28 cellular contexts compared by ENCODE assay signal in the genomic region with DNA sequence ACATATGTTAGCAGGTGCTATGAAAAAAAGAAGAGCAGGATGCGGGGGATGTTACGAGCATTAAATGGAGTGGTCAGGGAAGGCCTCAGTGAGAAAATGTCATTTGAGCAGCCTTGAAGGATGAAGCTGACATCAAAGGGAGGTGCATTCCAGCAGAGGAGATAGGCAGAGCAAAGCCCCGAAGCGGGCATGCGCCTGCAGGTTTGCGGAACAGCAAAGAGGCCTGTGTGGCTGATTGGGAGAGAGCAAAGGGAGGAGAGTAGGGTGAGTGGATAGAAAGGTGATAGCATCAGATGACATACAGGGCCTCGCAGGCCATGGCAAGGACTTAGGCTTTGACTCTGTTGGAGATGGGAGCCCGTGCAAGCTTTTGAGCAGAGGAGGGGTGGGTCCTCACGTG.
"Had no signal": no experiment of that assay in that cellular context is flagged by ENCODE, and none has a peak within 500 bp of the region (broad histone marks: within the 10 kb centered on the region; RNA-seq: fewer than 3 reads in every experiment).

No MANE protein-coding gene starts in this region.

- H3K4me1 Mint-ChIP-seq: activated naive CD8-positive, alpha-beta T cell treated with anti-CD3 and anti-CD28 coated beads, Interleukin-2, amount 10 ng/mL, durations not matched to agents 7 days and 5 days had no signal

- H3K4me3 ChIP-seq: ascending aorta, gastroesophageal sphincter, hepatocyte, left ventricle myocardium inferior, lung, pancreas, prostate gland, smooth muscle cell, uterus had no signal

- H3K27ac Mint-ChIP-seq: activated CD4-positive, alpha-beta memory T cell treated with anti-CD3 and anti-CD28 coated beads for 36 hours; activated CD4-positive, alpha-beta T cell treated with anti-CD3 and anti-CD28 coated beads, Interleukin-2, amount 10 ng/mL, durations not matched to agents 24 days and 14 days; activated naive CD4-positive, alpha-beta T cell treated with anti-CD3 and anti-CD28 coated beads, Interleukin-2, amount 10 ng/mL, durations not matched to agents 7 days and 5 days; activated naive CD8-positive, alpha-beta T cell treated with anti-CD3 and anti-CD28 coated beads, Interleukin-2, amount 10 ng/mL, durations not matched to agents 7 days and 5 days; activated T-cell treated with anti-CD3 and anti-CD28 coated beads, Interleukin-2, amount 50 U/mL, for 24 hours; immature natural killer cell; stimulated activated memory B cell treated with anti-CD40 and anti-IgM and Interleukin-4, amounts not matched to agents 10 μg/mL and 1 μg/mL and 100 μg/mL, for 72 hours; stimulated activated naive CD8-positive, alpha-beta T cell treated with anti-CD3 and anti-CD28 coated beads, Interleukin-15, amount 100 ng/mL, for 72 hours; type B pancreatic cell had no signal

- H3K27me3 ChIP-seq: ascending aorta, brain microvascular endothelial cell, gastroesophageal sphincter, hepatocyte, uterus had no signal

- H3K9me3 ChIP-seq: ascending aorta, gastroesophageal sphincter, left ventricle myocardium inferior, pancreas, prostate gland, uterus had no signal

- H2AFZ ChIP-seq: hepatocyte had no signal

- H3K4me3 Mint-ChIP-seq: activated CD4-positive, alpha-beta memory T cell treated with anti-CD3 and anti-CD28 coated beads for 36 hours; activated CD4-positive, alpha-beta T cell treated with anti-CD3 and anti-CD28 coated beads, Interleukin-2, amount 10 ng/mL, durations not matched to agents 24 days and 14 days; activated naive CD4-positive, alpha-beta T cell treated with anti-CD3 and anti-CD28 coated beads, Interleukin-2, amount 10 ng/mL, durations not matched to agents 7 days and 5 days; activated naive CD8-positive, alpha-beta T cell treated with anti-CD3 and anti-CD28 coated beads, Interleukin-2, amount 10 ng/mL, durations not matched to agents 7 days and 5 days; activated T-cell treated with anti-CD3 and anti-CD28 coated beads, Interleukin-2, amount 50 U/mL, for 24 hours; stimulated activated memory B cell treated with anti-CD40 and anti-IgM and Interleukin-4, amounts not matched to agents 10 μg/mL and 1 μg/mL and 100 μg/mL, for 72 hours; type B pancreatic cell had no signal

- H3K27ac ChIP-seq: ascending aorta, brain microvascular endothelial cell, gastroesophageal sphincter, hepatocyte, left ventricle myocardium inferior, pancreas, prostate gland, uterus, VCaP had no signal

- H3K9me3 Mint-ChIP-seq: activated CD4-positive, alpha-beta memory T cell treated with anti-CD3 and anti-CD28 coated beads for 36 hours; activated CD4-positive, alpha-beta T cell treated with anti-CD3 and anti-CD28 coated beads, Interleukin-2, amount 10 ng/mL, durations not matched to agents 24 days and 14 days; activated naive CD4-positive, alpha-beta T cell treated with anti-CD3 and anti-CD28 coated beads, Interleukin-2, amount 10 ng/mL, durations not matched to agents 7 days and 5 days; activated naive CD8-positive, alpha-beta T cell treated with anti-CD3 and anti-CD28 coated beads, Interleukin-2, amount 10 ng/mL, durations not matched to agents 7 days and 5 days; activated T-cell treated with anti-CD3 and anti-CD28 coated beads, Interleukin-2, amount 50 U/mL, for 24 hours; stimulated activated memory B cell treated with anti-CD40 and anti-IgM and Interleukin-4, amounts not matched to agents 10 μg/mL and 1 μg/mL and 100 μg/mL, for 72 hours; stimulated activated naive CD8-positive, alpha-beta T cell treated with anti-CD3 and anti-CD28 coated beads, Interleukin-15, amount 100 ng/mL, for 72 hours; type B pancreatic cell had no signal

- H3K36me3 ChIP-seq: ascending aorta, brain microvascular endothelial cell, gastroesophageal sphincter, left ventricle myocardium inferior, pancreas, prostate gland, uterus had no signal

- FAIRE-seq: endothelial cell of umbilical vein, pancreas had no signal

- H3K4me2 ChIP-seq: hepatocyte, smooth muscle cell had no signal

- DNase-seq: activated CD4-positive, alpha-beta memory T cell treated with anti-CD3 and anti-CD28 coated beads for 36 hours; activated CD4-positive, CD25-positive, alpha-beta regulatory T cell treated with anti-CD3 and anti-CD28 coated beads, Interleukin-2, amount 50 U/mL, for 72 hours; activated CD8-positive, alpha-beta memory T cell treated with anti-CD3 and anti-CD28 coated beads, Interleukin-2, amount 50 U/mL, for 4 hours; activated gamma-delta T cell; activated naive CD4-positive, alpha-beta T cell treated with anti-CD3 and anti-CD28 coated beads, Interleukin-2, amount 10 ng/mL, durations not matched to agents 7 days and 5 days; activated naive CD8-positive, alpha-beta T cell treated with anti-CD3 and anti-CD28 coated beads, Interleukin-2, amount 10 ng/mL, durations not matched to agents 7 days and 5 days; activated T-cell treated with anti-CD3 and anti-CD28 coated beads, Interleukin-2, amount 50 U/mL, for 24 hours; brain microvascular endothelial cell; immature natural killer cell; left ventricle myocardium inferior; pancreas; stimulated activated CD4-positive, alpha-beta T cell treated with anti-CD3 and anti-CD28 coated beads, Interleukin-1b, Interleukin-23, amount 100 ng/mL, for 48 hours; stimulated activated CD4-positive, alpha-beta T cell treated with anti-CD3 and anti-CD28 coated beads, Interleukin-4, amount 100 ng/mL, for 4 hours; stimulated activated CD8-positive, alpha-beta memory T cell treated with anti-CD3 and anti-CD28 coated beads, Interleukin-4, amount 100 ng/mL, for 48 hours; stimulated activated naive CD8-positive, alpha-beta T cell treated with anti-CD3 and anti-CD28 coated beads, Interleukin-15, amount 100 ng/mL, for 72 hours; substantia nigra; uterus had no signal

- H3K36me3 Mint-ChIP-seq: activated CD4-positive, alpha-beta memory T cell treated with anti-CD3 and anti-CD28 coated beads for 36 hours; activated naive CD4-positive, alpha-beta T cell treated with anti-CD3 and anti-CD28 coated beads, Interleukin-2, amount 10 ng/mL, durations not matched to agents 7 days and 5 days; activated naive CD8-positive, alpha-beta T cell treated with anti-CD3 and anti-CD28 coated beads, Interleukin-2, amount 10 ng/mL, durations not matched to agents 7 days and 5 days; immature natural killer cell; stimulated activated memory B cell treated with anti-CD40 and anti-IgM and Interleukin-4, amounts not matched to agents 10 μg/mL and 1 μg/mL and 100 μg/mL, for 72 hours; type B pancreatic cell had no signal

- H3K79me2 ChIP-seq: hepatocyte had no signal

- ATAC-seq: gastroesophageal sphincter; pancreas; stimulated activated memory B cell treated with anti-CD40 and anti-IgM and Interleukin-4, amounts not matched to agents 10 μg/mL and 1 μg/mL and 100 μg/mL, for 72 hours; stimulated activated naive CD8-positive, alpha-beta T cell treated with anti-CD3 and anti-CD28 coated beads, Interleukin-15, amount 100 ng/mL, for 72 hours had no signal

- H3K4me1 ChIP-seq: ascending aorta, left ventricle myocardium inferior, pancreas, prostate gland, uterus had no signal
